Comparison of ENCODE assay signal across 18 cellular contexts in genomic region chr5:92050970-92051369, GRCh38.
A peak's percentile ranks its signal among the peaks of the same experiment; 100 is the strongest.
DNase-seq lines count a peak whose midpoint lies in the region; FAIRE-seq and TF ChIP-seq lines count a peak whose summit lies in the region.
"Had no signal": no experiment of that assay in that cellular context is flagged by ENCODE, and none has a peak within 500 bp of the region (broad histone marks: within the 10 kb centered on the region; RNA-seq: fewer than 3 reads in every experiment).

No MANE protein-coding gene starts in this region.

- H3K14ac ChIP-seq in H9 (ENCODE audit: insufficient read depth, low read length), result no peak overlapping the region

- H3F3A ChIP-seq in smooth muscle cell (ENCODE audit: low read depth), result no peaks in the 10 kb centered on the region

- no peak overlapping the region for H3K56ac ChIP-seq in H9 (ENCODE audit: insufficient read length, low read depth, low read length)

- H3K23me2 ChIP-seq in H9 (ENCODE audit: insufficient read length, low read depth, low read length, poor library complexity, severe bottlenecking), result no peaks in the 10 kb centered on the region

- no peak overlapping the region for H3K4me3 ChIP-seq in bronchial epithelial cell (ENCODE audit: low read depth, low read length)
- no peak overlapping the region for H3K4me3 ChIP-seq in breast epithelium
- H3K4me3 ChIP-seq in smooth muscle cell, result no peak overlapping the region
- H3K4me3 ChIP-seq: HAP-1, K562 had no signal

- H3K9ac ChIP-seq in H9 (ENCODE audit: extremely low read depth, insufficient read length, low read length) (no peak overlapping the region), smooth muscle cell (ENCODE audit: low read depth) (no peak overlapping the region)

- H3K18ac ChIP-seq in H9 (ENCODE audit: insufficient read length, low read depth, low read length), result no peak overlapping the region

- H3K79me1 ChIP-seq in H9 (ENCODE audit: insufficient read depth, low read depth, low read length, poor library complexity, severe bottlenecking), result no peaks in the 10 kb centered on the region

- H4K5ac ChIP-seq in H9 (ENCODE audit: insufficient read length, low read depth, low read length), result no peak overlapping the region

- no peaks in the 10 kb centered on the region for H3K4me1 ChIP-seq in H9 (ENCODE audit: insufficient read depth, low read length)
- H3K4me1 ChIP-seq in breast epithelium, result no peaks in the 10 kb centered on the region
- no peaks in the 10 kb centered on the region for H3K4me1 ChIP-seq in smooth muscle cell (ENCODE audit: low read depth)
- H3K4me1 ChIP-seq: Caco-2 had no signal

- H3K4ac ChIP-seq in H9 (ENCODE audit: low read depth, low read length), result no peak overlapping the region

- H3K9me3 ChIP-seq in H9 (ENCODE audit: control insufficient read depth, low read depth, low read length) (no peaks in the 10 kb centered on the region), breast epithelium (no peaks in the 10 kb centered on the region), smooth muscle cell (replicated peaks; ENCODE audit: low read depth) (no peaks in the 10 kb centered on the region)
- H3K9me3 ChIP-seq: Caco-2, HAP-1 had no signal

- no peak overlapping the region for H3K4me2 ChIP-seq in H9 (ENCODE audit: insufficient read depth, insufficient read length, low read length)
- H3K4me2 ChIP-seq in smooth muscle cell, result no peak overlapping the region

- TF ChIP-seq CTCF in H9 (conservative IDR thresholded peaks at IDR 0.05) (peak; percentile 40; the same call in 2 of the 3 replicates), bronchial epithelial cell (IDR thresholded peaks at IDR 0.05; ENCODE audit: insufficient read depth, low read length, severe bottlenecking) (no peak), breast epithelium (IDR thresholded peaks at IDR 0.05) (no peak), smooth muscle cell (IDR thresholded peaks at IDR 0.05; ENCODE audit: borderline replicate concordance, insufficient read depth, poor library complexity, severe bottlenecking) (no peak)

- peak; percentile 31 for DNase-seq in H9
- DNase-seq in bronchial epithelial cell (ENCODE audit: low read depth), result no peak
- DNase-seq in iPS DF 19.7 (ENCODE audit: low read depth, low spot score), result peak; percentile 9
- DNase-seq in NCI-H345 (lab: John Stamatoyannopoulos, UW), result no peak
- DNase-seq in breast epithelium (ENCODE audit: low spot score in 2 of 2), result no peak
- DNase-seq in smooth muscle cell (lab: John Stamatoyannopoulos, UW; ENCODE audit: unreplicated experiment), result no peak
- DNase-seq in medulla oblongata (ENCODE audit: extremely low spot score), result no peak
- DNase-seq: ACHN; Caco-2; CD4-positive, alpha-beta T cell had no signal

- WGBS in H9 (ENCODE audit: extremely low coverage, insufficient read length, low lambda C conversion rate), result no CpG with 5 or more reads among the region's 2 CpGs
- 98% methylated on average over 2 of the region's 2 CpGs for WGBS in smooth muscle cell (ENCODE audit: low lambda C conversion rate)

- no peaks in the 10 kb centered on the region for H4K20me1 ChIP-seq in H9 (ENCODE audit: control insufficient read depth, insufficient read depth, insufficient read length)
- no peaks in the 10 kb centered on the region for H4K20me1 ChIP-seq in smooth muscle cell (ENCODE audit: low read depth)

- H4K8ac ChIP-seq in H9 (replicated peaks; ENCODE audit: insufficient read length, low read depth, low read length), result no peak overlapping the region

- H3K36me3 ChIP-seq in bronchial epithelial cell (ENCODE audit: control insufficient read depth, insufficient read depth, low read length) (no peaks in the 10 kb centered on the region), breast epithelium (no peaks in the 10 kb centered on the region), smooth muscle cell (ENCODE audit: low read depth) (no peaks in the 10 kb centered on the region)
- H3K36me3 ChIP-seq: HAP-1 had no signal

- H3T11ph ChIP-seq in H9 (ENCODE audit: low read length), result no peak overlapping the region

- H3K4me1 Mint-ChIP-seq in H9, result no peaks in the 10 kb centered on the region

- H2BK12ac ChIP-seq in H9 (ENCODE audit: insufficient read length, low read depth, low read length), result no peak overlapping the region

- H3K9me3 Mint-ChIP-seq in H9, result peaks cover 0 to under 1% of the 10 kb centered on the region in 2 experiments; a peak in 1 of 5 replicates

- H3K23ac ChIP-seq in H9 (ENCODE audit: insufficient read length, low read depth, low read length), result no peak overlapping the region

- intact Hi-C loops in breast epithelium (cut with DNase I; ENCODE audit: low total_unique reads), result no loop called here

- H3K27me3 ChIP-seq in H9 (ENCODE audit: insufficient read depth, low read length) (no peaks in the 10 kb centered on the region), bronchial epithelial cell (ENCODE audit: control insufficient read depth, insufficient read depth, low read length) (no peaks in the 10 kb centered on the region), breast epithelium (no peaks in the 10 kb centered on the region), smooth muscle cell (ENCODE audit: low read depth) (no peaks in the 10 kb centered on the region)

- H2AK5ac ChIP-seq in H9 (ENCODE audit: insufficient read length, low read length), result no peak overlapping the region

- H4K91ac ChIP-seq in H9 (ENCODE audit: insufficient read length, low read depth, low read length), result no peak overlapping the region

- no peak overlapping the region for H3K4me3 Mint-ChIP-seq in H9
- H3K4me3 Mint-ChIP-seq: CD4-positive, alpha-beta T cell had no signal

- TF ChIP-seq POLR2A in breast epithelium (IDR thresholded peaks at IDR 0.05), result no peak

- H3K27ac ChIP-seq in H9 (ENCODE audit: insufficient read length, low read depth, low read length) (no peak overlapping the region), breast epithelium (no peak overlapping the region), smooth muscle cell (ENCODE audit: low read depth) (no peak overlapping the region)
- H3K27ac ChIP-seq: C4-2B had no signal

- no peaks in the 10 kb centered on the region for H3K79me2 ChIP-seq in H9 (ENCODE audit: insufficient read depth, low read length)
- no peaks in the 10 kb centered on the region for H3K79me2 ChIP-seq in smooth muscle cell (ENCODE audit: low read depth)

- H2BK5ac ChIP-seq in H9 (ENCODE audit: insufficient read length, low read length), result no peak overlapping the region

- no peaks in the 10 kb centered on the region for H3K36me3 Mint-ChIP-seq in H9 (ENCODE audit: insufficient read depth in 1 of 3, low read depth in 3 of 3)

- no peak overlapping the region; a peak in 1 of 7 replicates for H3K27ac Mint-ChIP-seq in H9
- H3K27ac Mint-ChIP-seq: CD4-positive, alpha-beta T cell had no signal

- H2BK20ac ChIP-seq in H9 (ENCODE audit: low read depth, low read length, poor library complexity, severe bottlenecking), result no peak overlapping the region

- no peak overlapping the region for H2BK15ac ChIP-seq in H9 (ENCODE audit: low read depth, low read length)

- H2BK120ac ChIP-seq in H9 (ENCODE audit: low read depth, low read length, poor library complexity, severe bottlenecking), result no peak overlapping the region

- H3K27me3 Mint-ChIP-seq in H9 (ENCODE audit: low read depth), result no peaks in the 10 kb centered on the region
- H3K27me3 Mint-ChIP-seq: CD4-positive, alpha-beta T cell had no signal

- H2AFZ ChIP-seq in H9 (ENCODE audit: low read length), result no peak overlapping the region
- H2AFZ ChIP-seq in smooth muscle cell (ENCODE audit: low read depth), result no peak overlapping the region

- FAIRE-seq in bronchial epithelial cell (lab: Jason Lieb, UNC), result peak; percentile 50
- FAIRE-seq: A204.1, D721Med, G401.6, GM12892, GM18507, K562 had no signal

Comparison
In these comparisons a context has a peak if more than half of its experiments do, and no peak if none do; other contexts are left out.
1. DNase-seq: peak in H9 (single experiment) and iPS DF 19.7 (single experiment); none in bronchial epithelial cell (single experiment), NCI-H345 (single experiment), breast epithelium (0 of 2), smooth muscle cell (single experiment) and medulla oblongata (single experiment).